In genomic region chr5:100992354-100992753, GRCh38 we compare ENCODE assay signal across 34 cellular contexts.
DNase-seq lines count a peak whose midpoint lies in the region; ATAC-seq, FAIRE-seq and TF ChIP-seq lines count a peak whose summit lies in the region.
"Had no signal": no experiment of that assay in that cellular context is flagged by ENCODE, and none has a peak within 500 bp of the region (broad histone marks: within the 10 kb centered on the region; RNA-seq: fewer than 3 reads in every experiment).

No MANE protein-coding gene starts in this region.

- RAD21 ChIA-PET in GM12878 (lab: Charles Lee; ENCODE audit: unreplicated experiment) = no interaction called here

- CTCF ChIA-PET in GM12878 (lab: Yijun Ruan, JAX) = no interaction called here

- no peaks in the 10 kb centered on the region for H3K9me3 ChIP-seq in GM12878 (replicated peaks; ENCODE audit: control insufficient read depth, insufficient read depth, low read length)
- H3K9me3 ChIP-seq in neural progenitor cell (ENCODE audit: low read depth) = no peaks in the 10 kb centered on the region
- no peaks in the 10 kb centered on the region for H3K9me3 ChIP-seq in osteoblast (ENCODE audit: low read depth, low read length)
- H3K9me3 ChIP-seq: A549; BE2C; BLaER1; BLaER1 treated with 17β-estradiol and CSF1 and Interleukin-3, amounts not matched to agents 10 nM and 100 nM; Caco-2 had no signal

- no peaks in the 10 kb centered on the region for H3K36me3 ChIP-seq in GM12878 (ENCODE audit: control insufficient read depth in 2 of 2, insufficient read depth in 2 of 2, low read length in 1 of 2)
- no peaks in the 10 kb centered on the region for H3K36me3 ChIP-seq in neural progenitor cell
- no peaks in the 10 kb centered on the region for H3K36me3 ChIP-seq in osteoblast (ENCODE audit: insufficient read depth, low read length)
- H3K36me3 ChIP-seq: BE2C; BLaER1; BLaER1 treated with 17β-estradiol and CSF1 and Interleukin-3, amounts not matched to agents 10 nM and 100 nM had no signal

- H3K27ac Mint-ChIP-seq in neural progenitor cell = peak overlapping the region; percentile 53
- H3K27ac Mint-ChIP-seq: B cell; CD14-positive monocyte; CD4-positive, alpha-beta T cell; CD8-positive, alpha-beta memory T cell; CD8-positive, alpha-beta T cell had no signal

- H2AFZ ChIP-seq in GM12878 (ENCODE audit: control insufficient read depth, low read depth, low read length) (no peak overlapping the region), neural progenitor cell (replicated peaks) (no peak overlapping the region), osteoblast (ENCODE audit: low read length) (no peak overlapping the region)

- H3K27me3 ChIP-seq in GM12878 (replicated peaks in 1 of 2; ENCODE audit: control insufficient read depth in 2 of 2, insufficient read depth in 2 of 2, low read length in 1 of 2) (no peaks in the 10 kb centered on the region), neural progenitor cell (no peaks in the 10 kb centered on the region), osteoblast (ENCODE audit: insufficient read depth, low read length) (no peaks in the 10 kb centered on the region)
- H3K27me3 ChIP-seq: BE2C; BLaER1; BLaER1 treated with 17β-estradiol and CSF1 and Interleukin-3, amounts not matched to agents 10 nM and 100 nM had no signal

- peak; percentile 73 for ATAC-seq in GM19463 (IDR thresholded peaks at IDR 0.05; ENCODE audit: unreplicated experiment)
- ATAC-seq in GM12878 = peak; percentile 71
- ATAC-seq: A549; CD8-positive, alpha-beta T cell had no signal

- TF ChIP-seq POLR2A in GM12878 (IDR thresholded peaks at IDR 0.05; ENCODE audit: low read depth, low read length) = no peak

- H3K4me1 Mint-ChIP-seq in neural progenitor cell = no peaks in the 10 kb centered on the region
- H3K4me1 Mint-ChIP-seq: B cell; CD14-positive monocyte; CD4-positive, alpha-beta memory T cell; CD4-positive, CD25-positive, alpha-beta regulatory T cell; CD8-positive, alpha-beta memory T cell had no signal

- H3K27me3 Mint-ChIP-seq in neural progenitor cell (ENCODE audit: insufficient read depth, low read depth) = peaks cover 2% of the 10 kb centered on the region
- H3K27me3 Mint-ChIP-seq: CD4-positive, alpha-beta T cell had no signal

- SMC1A ChIA-PET in GM12878 (lab: Charles Lee; ENCODE audit: uncharacterized antibody, unreplicated experiment) = interaction anchor here (1.0 to 1.6 kb wide), 7 partner anchors 12 to 93 kb away, joined by 3 to 6 read pairs (median 3); partner anchors contain the start of gene ST8SIA4

- intact Hi-C loops in GM12878 (cut with micrococcal nuclease; ENCODE audit: unreplicated experiment) = no loop called here

- FAIRE-seq in GM12878 (lab: Jason Lieb, UNC) = no peak
- FAIRE-seq: A204.1, D721Med had no signal

- TF ChIP-seq RAD21 in GM12878 (IDR thresholded peaks at IDR 0.05; ENCODE audit: insufficient read depth, low read depth, low read length) = no peak

- peaks cover 4% of the 10 kb centered on the region for H3K9me3 Mint-ChIP-seq in neural progenitor cell
- H3K9me3 Mint-ChIP-seq: CD4-positive, alpha-beta memory T cell; CD4-positive, alpha-beta T cell; CD8-positive, alpha-beta memory T cell; CD8-positive, alpha-beta T cell had no signal

- no peak for DNase-seq in GM12878 (ENCODE audit: low read depth, low spot score)
- no peak for DNase-seq in neural progenitor cell (ENCODE audit: low spot score)
- no peak for DNase-seq in osteoblast (ENCODE audit: insufficient read length, low spot score, missing footprints)
- DNase-seq in DMS79 (lab: John Stamatoyannopoulos, UW) = no peak
- DNase-seq in GM19240 (ENCODE audit: insufficient read length, low spot score) = no peak
- DNase-seq: 8988T; ACHN; AML-193; BE2C; C1 segment of cervical spinal cord; Caco-2; Calu3; CD4-positive, alpha-beta T cell; CD4-positive, CD25-positive, alpha-beta regulatory T cell; CD8-positive, alpha-beta memory T cell; CD8-positive, alpha-beta T cell; COR-L47; DMS 273 treated with DMSO at 0.1 percent for 48 hours; DMS153; DMS53; DMS79 treated with DMSO at 0.1 percent for 48 hours; DND-41; EL had no signal

- H3K27ac ChIP-seq in GM12878 (ENCODE audit: control insufficient read depth, insufficient read depth) (no peak overlapping the region), neural progenitor cell (no peak overlapping the region), osteoblast (ENCODE audit: low read depth, low read length) (no peak overlapping the region)
- H3K27ac ChIP-seq: 22Rv1; A549; BLaER1; BLaER1 treated with 17β-estradiol and CSF1 and Interleukin-3, amounts not matched to agents 10 nM and 100 nM; C4-2B had no signal

- H3K4me3 Mint-ChIP-seq in neural progenitor cell = no peak overlapping the region
- H3K4me3 Mint-ChIP-seq: B cell; CD14-positive monocyte; CD4-positive, alpha-beta memory T cell; CD4-positive, alpha-beta T cell; CD4-positive, CD25-positive, alpha-beta regulatory T cell; CD8-positive, alpha-beta memory T cell; CD8-positive, alpha-beta T cell had no signal

- POLR2A ChIA-PET in GM12878 (lab: Charles Lee) = interaction anchor here (0.7 kb wide), 1 partner anchor 92 kb away, joined by 3 read pairs; no protein-coding TSS in a partner anchor

- no peaks in the 10 kb centered on the region for H3K36me3 Mint-ChIP-seq in neural progenitor cell
- H3K36me3 Mint-ChIP-seq: CD14-positive monocyte; CD4-positive, alpha-beta memory T cell; CD4-positive, CD25-positive, alpha-beta regulatory T cell; CD8-positive, alpha-beta T cell had no signal

- no TSS peak for BruUV-seq in GM12878 (replicated peaks; lab: Mats Ljungman, UMichigan)

- no peak for TF ChIP-seq CTCF in GM12878 (IDR thresholded peaks at IDR 0.05 in 2 of 3, conservative IDR thresholded peaks at IDR 0.05 in 1 of 3; ENCODE audit: control insufficient read depth in 2 of 3, extremely low read depth in 1 of 3, insufficient read depth in 1 of 3, low read depth in 3 of 3, low read length in 3 of 3)
- no peak for TF ChIP-seq CTCF in neural progenitor cell (IDR thresholded peaks at IDR 0.05)
- no peak for TF ChIP-seq CTCF in osteoblast (IDR thresholded peaks at IDR 0.05; ENCODE audit: extremely low read depth, low read depth, low read length)

- H3K9ac ChIP-seq in GM12878 (ENCODE audit: control insufficient read depth, insufficient read depth, low read length) (no peak overlapping the region), neural progenitor cell (no peak overlapping the region)
- H3K9ac ChIP-seq: BLaER1; BLaER1 treated with 17β-estradiol and CSF1 and Interleukin-3, amounts not matched to agents 10 nM and 100 nM had no signal

- no peaks in the 10 kb centered on the region for H3F3A ChIP-seq in neural progenitor cell (ENCODE audit: low read depth)

- H3K79me2 ChIP-seq in GM12878 (ENCODE audit: control insufficient read depth, insufficient read depth, low read length) (no peaks in the 10 kb centered on the region), neural progenitor cell (ENCODE audit: low read depth) (no peaks in the 10 kb centered on the region), osteoblast (ENCODE audit: insufficient read depth, low read length) (no peaks in the 10 kb centered on the region)

- H3K4me3 ChIP-seq in GM12878 = no peak overlapping the region
- H3K4me3 ChIP-seq in neural progenitor cell = no peak overlapping the region
- H3K4me3 ChIP-seq in osteoblast (ENCODE audit: insufficient read depth, low read length) = no peak overlapping the region
- H3K4me3 ChIP-seq: A549; BLaER1; BLaER1 treated with 17β-estradiol and CSF1 and Interleukin-3, amounts not matched to agents 10 nM and 100 nM had no signal

- 0% methylated on average over 1 of the region's 1 CpG for WGBS in GM12878 (ENCODE audit: insufficient coverage, insufficient replicate concordance, low lambda C conversion rate, missing lambda C conversion rate)

- in situ Hi-C loops in GM12878 (cut with MboI) = no loop called here

- H4K20me1 ChIP-seq in GM12878 (ENCODE audit: control insufficient read depth, insufficient read depth) = no peaks in the 10 kb centered on the region
- H4K20me1 ChIP-seq in neural progenitor cell (ENCODE audit: low read depth) = no peaks in the 10 kb centered on the region
- H4K20me1 ChIP-seq in osteoblast (ENCODE audit: insufficient read depth, low read length) = no peaks in the 10 kb centered on the region
- H4K20me1 ChIP-seq: BLaER1; BLaER1 treated with 17β-estradiol and CSF1 and Interleukin-3, amounts not matched to agents 10 nM and 100 nM had no signal

- H3K4me1 ChIP-seq in GM12878 (ENCODE audit: control insufficient read depth, insufficient read depth, low read length) = no peaks in the 10 kb centered on the region
- no peaks in the 10 kb centered on the region for H3K4me1 ChIP-seq in neural progenitor cell
- H3K4me1 ChIP-seq in osteoblast (ENCODE audit: insufficient read depth, low read length) = no peaks in the 10 kb centered on the region
- H3K4me1 ChIP-seq: A549; BE2C; BLaER1; BLaER1 treated with 17β-estradiol and CSF1 and Interleukin-3, amounts not matched to agents 10 nM and 100 nM; Caco-2 had no signal

- no peak for TF ChIP-seq EP300 in GM12878 (IDR thresholded peaks at IDR 0.05; ENCODE audit: borderline replicate concordance in 1 of 2, control insufficient read depth in 1 of 2, low read depth in 2 of 2, low read length in 2 of 2)

- no peak overlapping the region for H3K4me2 ChIP-seq in GM12878 (ENCODE audit: control insufficient read depth, insufficient read depth)
- H3K4me2 ChIP-seq in neural progenitor cell = no peak overlapping the region
- no peak overlapping the region for H3K4me2 ChIP-seq in osteoblast (ENCODE audit: insufficient read depth, low read length)
- H3K4me2 ChIP-seq: A549; BLaER1; BLaER1 treated with 17β-estradiol and CSF1 and Interleukin-3, amounts not matched to agents 10 nM and 100 nM had no signal

TF ChIP-seq in GM12878, 131 proteins besides CTCF, POLR2A, EP300 and RAD21:
- TF ChIP-seq SREBF2 (IDR thresholded peaks at IDR 0.05; ENCODE audit: low read length) (no peak), SIX5 (IDR thresholded peaks at IDR 0.05; ENCODE audit: low read depth, low read length, severe bottlenecking) (no peak), ETV6 (conservative IDR thresholded peaks at IDR 0.05 in 1 of 2, IDR thresholded peaks at IDR 0.05 in 1 of 2; ENCODE audit: borderline replicate concordance in 1 of 2, low read depth in 1 of 2) (no peak), RB1 (IDR thresholded peaks at IDR 0.05; ENCODE audit: borderline replicate concordance) (no peak), EGR1 (IDR thresholded peaks at IDR 0.05; ENCODE audit: borderline replicate concordance in 1 of 2, low read depth in 2 of 2, low read length in 2 of 2) (no peak), TBL1XR1 (IDR thresholded peaks at IDR 0.05; ENCODE audit: low read depth, low read length) (no peak), SMARCA5 (IDR thresholded peaks at IDR 0.05) (no peak), HCFC1 (IDR thresholded peaks at IDR 0.05; ENCODE audit: low read length) (no peak), CREM (IDR thresholded peaks at IDR 0.05; ENCODE audit: low read depth) (no peak)
